In the genomic region with DNA sequence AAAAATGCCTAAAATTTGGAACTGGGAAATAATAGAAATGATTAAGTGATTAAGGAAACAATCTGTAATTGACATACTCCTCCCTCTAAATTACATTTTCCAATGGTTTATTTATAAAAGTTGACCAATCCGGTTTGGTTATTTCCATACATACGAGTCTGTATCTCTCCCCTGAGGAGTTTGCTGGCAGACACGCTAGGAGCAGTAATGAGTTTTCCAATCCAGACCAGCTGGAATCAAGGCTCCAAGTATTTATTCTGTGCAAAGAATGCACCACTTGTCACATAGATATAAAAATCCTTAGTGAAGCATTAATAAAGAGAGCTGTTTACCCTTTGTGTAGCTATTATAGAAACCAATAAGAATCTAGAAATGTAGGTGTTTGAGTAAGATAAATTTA, we compare ENCODE assay signal across 14 cellular contexts.
"Had no signal": no experiment of that assay in that cellular context is flagged by ENCODE, and none has a peak within 500 bp of the region (broad histone marks: within the 10 kb centered on the region; RNA-seq: fewer than 3 reads in every experiment).

No MANE protein-coding gene starts in this region.

- H3K4me3 ChIP-seq: esophagus squamous epithelium, heart left ventricle, neural progenitor cell, ovary, stomach, thoracic aorta had no signal

- DNase-seq: activated CD4-positive, alpha-beta memory T cell treated with anti-CD3 and anti-CD28 coated beads, Interleukin-2, amount 10 ng/mL, durations not matched to agents 7 days and 5 days; activated CD4-positive, alpha-beta T cell treated with anti-CD3 and anti-CD28 coated beads for 36 hours; activated gamma-delta T cell; activated T-cell treated with anti-CD3 and anti-CD28 coated beads, Interleukin-2, amount 50 U/mL, for 48 hours; esophagus squamous epithelium; islet precursor cell; ovary; stimulated activated CD4-positive, alpha-beta T cell treated with anti-CD3 and anti-CD28 coated beads, Interleukin-15, amount 100 ng/mL, for 24 hours; stimulated activated CD4-positive, alpha-beta T cell treated with anti-CD3 and anti-CD28 coated beads, Interleukin-4, amount 100 ng/mL, for 24 hours; stomach; T1000 had no signal

- ATAC-seq: activated CD4-positive, alpha-beta T cell treated with anti-CD3 and anti-CD28 coated beads for 36 hours had no signal
